ENCODE assay signal across 28 cellular contexts in genomic region chr13:38921081-38921480, GRCh38.
"Had no signal": no experiment of that assay in that cellular context is flagged by ENCODE, and none has a peak within 500 bp of the region (broad histone marks: within the 10 kb centered on the region; RNA-seq: fewer than 3 reads in every experiment).

No MANE protein-coding gene starts in this region.

- H3K36me3 ChIP-seq: ascending aorta, esophagus muscularis mucosa, gastroesophageal sphincter, heart right ventricle had no signal

- H3K36me3 Mint-ChIP-seq: activated CD4-positive, alpha-beta memory T cell treated with anti-CD3 and anti-CD28 coated beads for 36 hours; activated CD8-positive, alpha-beta memory T cell treated with anti-CD3 and anti-CD28 coated beads, Interleukin-2, amount 10 ng/mL, durations not matched to agents 7 days and 5 days; activated naive CD4-positive, alpha-beta T cell treated with anti-CD3 and anti-CD28 coated beads, Interleukin-2, amount 10 ng/mL, durations not matched to agents 7 days and 5 days; activated naive CD4-positive, alpha-beta T cell treated with anti-CD3 and anti-CD28 coated beads, Interleukin-2, amount 50 U/mL, for 72 hours; activated naive CD8-positive, alpha-beta T cell treated with anti-CD3 and anti-CD28 coated beads, Interleukin-2, amount 10 ng/mL, durations not matched to agents 7 days and 5 days; brain had no signal

- FAIRE-seq: colon had no signal

- H3K4me3 Mint-ChIP-seq: activated CD4-positive, alpha-beta memory T cell treated with anti-CD3 and anti-CD28 coated beads for 36 hours; activated CD4-positive, alpha-beta T cell treated with anti-CD3 and anti-CD28 coated beads for 36 hours; activated CD4-positive, alpha-beta T cell treated with anti-CD3 and anti-CD28 coated beads, Interleukin-2, amount 10 ng/mL, durations not matched to agents 24 days and 14 days; activated CD8-positive, alpha-beta memory T cell treated with anti-CD3 and anti-CD28 coated beads, Interleukin-2, amount 10 ng/mL, durations not matched to agents 7 days and 5 days; activated CD8-positive, alpha-beta T cell treated with anti-CD3 and anti-CD28 coated beads, Interleukin-2, amount 10 ng/mL, durations not matched to agents 7 days and 5 days; activated naive CD4-positive, alpha-beta T cell treated with anti-CD3 and anti-CD28 coated beads, Interleukin-2, amount 10 ng/mL, durations not matched to agents 7 days and 5 days; activated naive CD8-positive, alpha-beta T cell treated with anti-CD3 and anti-CD28 coated beads, Interleukin-2, amount 10 ng/mL, durations not matched to agents 7 days and 5 days; activated T-cell treated with anti-CD3 and anti-CD28 coated beads, Interleukin-2, amount 50 U/mL, for 72 hours; brain; effector memory CD8-positive, alpha-beta T cell had no signal

- H3K27ac Mint-ChIP-seq: activated CD4-positive, alpha-beta memory T cell treated with anti-CD3 and anti-CD28 coated beads for 36 hours; activated CD4-positive, alpha-beta T cell treated with anti-CD3 and anti-CD28 coated beads for 36 hours; activated CD4-positive, alpha-beta T cell treated with anti-CD3 and anti-CD28 coated beads, Interleukin-2, amount 10 ng/mL, durations not matched to agents 24 days and 14 days; activated CD8-positive, alpha-beta memory T cell treated with anti-CD3 and anti-CD28 coated beads, Interleukin-2, amount 10 ng/mL, durations not matched to agents 7 days and 5 days; activated CD8-positive, alpha-beta T cell treated with anti-CD3 and anti-CD28 coated beads, Interleukin-2, amount 10 ng/mL, durations not matched to agents 7 days and 5 days; activated naive CD4-positive, alpha-beta T cell treated with anti-CD3 and anti-CD28 coated beads, Interleukin-2, amount 10 ng/mL, durations not matched to agents 7 days and 5 days; activated naive CD4-positive, alpha-beta T cell treated with anti-CD3 and anti-CD28 coated beads, Interleukin-2, amount 50 U/mL, for 72 hours; activated naive CD8-positive, alpha-beta T cell treated with anti-CD3 and anti-CD28 coated beads, Interleukin-2, amount 10 ng/mL, durations not matched to agents 7 days and 5 days; activated T-cell treated with anti-CD3 and anti-CD28 coated beads, Interleukin-2, amount 50 U/mL, for 72 hours; brain; effector memory CD8-positive, alpha-beta T cell had no signal

- H3K9me3 Mint-ChIP-seq: activated CD4-positive, alpha-beta memory T cell treated with anti-CD3 and anti-CD28 coated beads for 36 hours; activated CD4-positive, alpha-beta T cell treated with anti-CD3 and anti-CD28 coated beads, Interleukin-2, amount 10 ng/mL, durations not matched to agents 24 days and 14 days; activated naive CD4-positive, alpha-beta T cell treated with anti-CD3 and anti-CD28 coated beads, Interleukin-2, amount 10 ng/mL, durations not matched to agents 7 days and 5 days; activated naive CD4-positive, alpha-beta T cell treated with anti-CD3 and anti-CD28 coated beads, Interleukin-2, amount 50 U/mL, for 72 hours; activated naive CD8-positive, alpha-beta T cell treated with anti-CD3 and anti-CD28 coated beads, Interleukin-2, amount 10 ng/mL, durations not matched to agents 7 days and 5 days; activated T-cell treated with anti-CD3 and anti-CD28 coated beads, Interleukin-2, amount 50 U/mL, for 72 hours; brain; effector memory CD8-positive, alpha-beta T cell had no signal

- ATAC-seq: activated CD4-positive, alpha-beta T cell treated with anti-CD3 and anti-CD28 coated beads for 36 hours; activated CD8-positive, alpha-beta memory T cell treated with anti-CD3 and anti-CD28 coated beads, Interleukin-2, amount 10 ng/mL, durations not matched to agents 7 days and 5 days; activated CD8-positive, alpha-beta T cell treated with anti-CD3 and anti-CD28 coated beads, Interleukin-2, amount 10 ng/mL, durations not matched to agents 7 days and 5 days; activated naive CD4-positive, alpha-beta T cell treated with anti-CD3 and anti-CD28 coated beads, Interleukin-2, amount 50 U/mL, for 72 hours; activated T-cell treated with anti-CD3 and anti-CD28 coated beads, Interleukin-2, amount 50 U/mL, for 72 hours; effector memory CD8-positive, alpha-beta T cell; gastroesophageal sphincter; heart right ventricle had no signal

- H3K4me1 ChIP-seq: ascending aorta, esophagus muscularis mucosa, gastroesophageal sphincter, heart right ventricle had no signal

- H3K4me1 Mint-ChIP-seq: activated CD4-positive, alpha-beta T cell treated with anti-CD3 and anti-CD28 coated beads for 36 hours; activated CD4-positive, alpha-beta T cell treated with anti-CD3 and anti-CD28 coated beads, Interleukin-2, amount 10 ng/mL, durations not matched to agents 24 days and 14 days; activated CD8-positive, alpha-beta memory T cell treated with anti-CD3 and anti-CD28 coated beads, Interleukin-2, amount 10 ng/mL, durations not matched to agents 7 days and 5 days; activated naive CD4-positive, alpha-beta T cell treated with anti-CD3 and anti-CD28 coated beads, Interleukin-2, amount 10 ng/mL, durations not matched to agents 7 days and 5 days; activated naive CD8-positive, alpha-beta T cell treated with anti-CD3 and anti-CD28 coated beads, Interleukin-2, amount 10 ng/mL, durations not matched to agents 7 days and 5 days; brain had no signal

- H3K27ac ChIP-seq: ascending aorta, esophagus muscularis mucosa, gastroesophageal sphincter, heart right ventricle had no signal

- DNase-seq: activated CD4-positive, alpha-beta memory T cell treated with anti-CD3 and anti-CD28 coated beads for 36 hours; activated CD4-positive, alpha-beta T cell treated with anti-CD3 and anti-CD28 coated beads for 36 hours; activated CD4-positive, alpha-beta T cell treated with anti-CD3 and anti-CD28 coated beads, Interleukin-2, amount 10 ng/mL, durations not matched to agents 24 days and 14 days; activated CD4-positive, CD25-positive, alpha-beta regulatory T cell; activated CD4-positive, CD25-positive, alpha-beta regulatory T cell treated with anti-CD3 and anti-CD28 coated beads, Interleukin-2, amount 50 U/mL, for 72 hours; activated CD8-positive, alpha-beta memory T cell treated with anti-CD3 and anti-CD28 coated beads, Interleukin-2, amount 10 ng/mL, durations not matched to agents 7 days and 5 days; activated CD8-positive, alpha-beta memory T cell treated with anti-CD3 and anti-CD28 coated beads, Interleukin-2, amount 50 U/mL, for 4 hours; activated CD8-positive, alpha-beta T cell treated with anti-CD3 and anti-CD28 coated beads, Interleukin-2, amount 10 ng/mL, durations not matched to agents 7 days and 5 days; activated gamma-delta T cell; activated naive CD4-positive, alpha-beta T cell; activated naive CD4-positive, alpha-beta T cell treated with anti-CD3 and anti-CD28 coated beads, Interleukin-2, amount 10 ng/mL, durations not matched to agents 7 days and 5 days; activated naive CD8-positive, alpha-beta T cell treated with anti-CD3 and anti-CD28 coated beads, Interleukin-2, amount 10 ng/mL, durations not matched to agents 7 days and 5 days; activated T-cell treated with anti-CD3 and anti-CD28 coated beads, Interleukin-2, amount 50 U/mL, for 1 hour; activated T-cell treated with anti-CD3 and anti-CD28 coated beads, Interleukin-2, amount 50 U/mL, for 72 hours; caudate nucleus; cortex of kidney; dermis blood vessel endothelial cell; effector CD4-positive, alpha-beta T cell; effector memory CD8-positive, alpha-beta T cell; foreskin melanocyte; heart right ventricle; T-helper 2 cell had no signal

- H3K27me3 ChIP-seq: ascending aorta had no signal

- H3K4me3 ChIP-seq: ascending aorta, esophagus muscularis mucosa, gastroesophageal sphincter, heart right ventricle had no signal
